ENCODE assay signal across 16 cellular contexts in genomic region chr18:62027914-62028520, GRCh38.
"Had no signal": no experiment of that assay in that cellular context is flagged by ENCODE, and none has a peak within 500 bp of the region (broad histone marks: within the 10 kb centered on the region; RNA-seq: fewer than 3 reads in every experiment).

No MANE protein-coding gene starts in this region.

- H3K9me3 Mint-ChIP-seq: dendritic cell treated with granulocyte-macrophage colony-stimulating factor and Interleukin-4, amounts not matched to agents 40 ng/mL and 50 ng/mL, for 4 days; effector memory CD8-positive, alpha-beta T cell; natural killer cell had no signal

- H3K4me3 Mint-ChIP-seq: dendritic cell treated with granulocyte-macrophage colony-stimulating factor and Interleukin-4, amounts not matched to agents 40 ng/mL and 50 ng/mL, for 4 days; effector memory CD8-positive, alpha-beta T cell; natural killer cell; neural crest cell had no signal

- H3K4me3 ChIP-seq: hepatocyte, mucosa of descending colon, upper lobe of left lung, uterus had no signal

- FAIRE-seq: small intestine had no signal

- H3K9me3 ChIP-seq: mucosa of descending colon, upper lobe of left lung, uterus had no signal

- H3K4me1 Mint-ChIP-seq: natural killer cell had no signal

- H3K27me3 ChIP-seq: foreskin keratinocyte, hepatocyte, upper lobe of left lung, uterus had no signal

- H3K36me3 Mint-ChIP-seq: natural killer cell had no signal

- H3K27ac ChIP-seq: foreskin keratinocyte, hepatocyte, upper lobe of left lung, uterus had no signal

- H3K36me3 ChIP-seq: upper lobe of left lung, uterus had no signal

- DNase-seq: effector memory CD8-positive, alpha-beta T cell; erythroblast; foreskin keratinocyte; left colon; mammary epithelial cell; mucosa of descending colon; natural killer cell; posterior cingulate gyrus; small intestine; stimulated activated CD4-positive, alpha-beta T cell treated with anti-CD3 and anti-CD28 coated beads, Interleukin-12 subunit alpha, Interleukin-12 subunit beta, amount 100 ng/mL, for 4 hours; stimulated activated naive CD4-positive, alpha-beta T cell treated with Interleukin-2 at 50 U/mL for 16 hours; upper lobe of left lung; uterus had no signal

- H3K4me1 ChIP-seq: upper lobe of left lung, uterus had no signal

- H3K27ac Mint-ChIP-seq: dendritic cell treated with granulocyte-macrophage colony-stimulating factor and Interleukin-4, amounts not matched to agents 40 ng/mL and 50 ng/mL, for 4 days; effector memory CD8-positive, alpha-beta T cell; natural killer cell had no signal

- ATAC-seq: effector memory CD8-positive, alpha-beta T cell; foreskin keratinocyte; left colon; mucosa of descending colon; natural killer cell had no signal
